Comparison of ENCODE assay signal across 8 cellular contexts in genomic region chr1:234603221-234604204, GRCh38. TPM values are rescaled to one million over a fixed set of nuclear protein-coding genes. Genes with fewer than 3 reads are reported as not detected.
A peak's percentile ranks its signal among the peaks of the same experiment; 100 is the strongest.
DNase-seq lines count a peak whose midpoint lies in the region; ATAC-seq and TF ChIP-seq lines count a peak whose summit lies in the region.

No MANE protein-coding gene starts in this region.

- H3K27me3 Mint-ChIP-seq in Caco-2 (ENCODE audit: insufficient read depth, unreplicated experiment) = no peaks in the 10 kb centered on the region

- no peak for ATAC-seq in IMR-90 (ENCODE audit: low read depth)

- BruUV-seq in Caco-2 (replicated peaks; lab: Mats Ljungman, UMichigan) (no TSS peak), IMR-90 (replicated peaks; lab: Mats Ljungman, UMichigan) (no TSS peak)

- H3K4me3 ChIP-seq in Caco-2 (ENCODE audit: low read depth, low read length) (peak overlapping the region; percentile 82), IMR-90 (ENCODE audit: insufficient read depth, low read depth, low read length) (peak overlapping the region; percentile 43), thymus (ENCODE audit: low read length) (peak overlapping the region; percentile 16)

- no peak for TF ChIP-seq RAD21 in IMR-90 (IDR thresholded peaks at IDR 0.05; ENCODE audit: low read length)

- peaks cover 7 to 10% of the 10 kb centered on the region in 2 experiments for H3K79me1 ChIP-seq in IMR-90 (ENCODE audit: low read depth in 1 of 2, low read length in 2 of 2)

- DNase-seq in Caco-2 = no peak
- peak; percentile 77 for DNase-seq in IMR-90
- DNase-seq in left kidney (ENCODE audit: low read depth, low spot score) = peak; percentile 71
- DNase-seq in mucosa of gallbladder (ENCODE audit: low spot score) = no peak
- no peak for DNase-seq in glomerular visceral epithelial cell (ENCODE audit: extremely low spot score)
- DNase-seq in NCI-H774 (lab: John Stamatoyannopoulos, UW) = no peak

- H3K36me3 Mint-ChIP-seq in Caco-2 (ENCODE audit: insufficient read depth, unreplicated experiment) = peaks cover 75% of the 10 kb centered on the region

- H2BK15ac ChIP-seq in IMR-90 (ENCODE audit: low read depth, low read length) = 0 out of 3 replicates have a peak overlapping the region, but pooled peaks have one; percentile 63

- peak overlapping the region; percentile 97 for H2BK5ac ChIP-seq in IMR-90 (ENCODE audit: low read depth, low read length, poor library complexity, severe bottlenecking)

- H3K23ac ChIP-seq in IMR-90 (ENCODE audit: low read depth, low read length) = peak overlapping the region; percentile 73

- H3K27me3 ChIP-seq in Caco-2 (replicated peaks; ENCODE audit: control insufficient read depth, insufficient read depth, low read length) (no peaks in the 10 kb centered on the region), IMR-90 (ENCODE audit: control insufficient read depth, insufficient read depth, low read length) (no peaks in the 10 kb centered on the region), thymus (ENCODE audit: control insufficient read depth, insufficient read depth) (no peaks in the 10 kb centered on the region)

- peaks cover 57% of the 10 kb centered on the region for H3K4me1 ChIP-seq in Caco-2
- peaks cover 9% of the 10 kb centered on the region for H3K4me1 ChIP-seq in IMR-90 (ENCODE audit: control insufficient read depth, insufficient read depth, low read length)
- H3K4me1 ChIP-seq in thymus (ENCODE audit: control insufficient read depth, insufficient read depth, low read length) = peaks cover 42% of the 10 kb centered on the region

- H3K9me3 ChIP-seq in Caco-2 = no peaks in the 10 kb centered on the region
- H3K9me3 ChIP-seq in IMR-90 (ENCODE audit: control insufficient read depth, insufficient read depth, low read length) = no peaks in the 10 kb centered on the region
- no peaks in the 10 kb centered on the region for H3K9me3 ChIP-seq in thymus (ENCODE audit: control insufficient read depth)

- dilution Hi-C loops in IMR-90 (cut with HindIII; ENCODE audit: low sequenced_read_pairs, unreplicated experiment) = no loop called here

- peak overlapping the region; percentile 75 for H2BK120ac ChIP-seq in IMR-90 (ENCODE audit: low read depth, low read length)

- H2AFZ ChIP-seq in IMR-90 (replicated peaks; ENCODE audit: low read length, poor library complexity) = no peak overlapping the region

- in situ Hi-C loops in IMR-90 (cut with MboI; ENCODE audit: low sequenced_read_pairs) = loop anchor here (25.0 kb wide), 1 partner anchor 259 kb away; no protein-coding TSS in a partner anchor

- no peak overlapping the region; the same call in 1 of the 2 replicates for H4K91ac ChIP-seq in IMR-90 (ENCODE audit: insufficient read depth, low read depth, low read length)

- H4K20me1 ChIP-seq in IMR-90 (ENCODE audit: insufficient read depth, low read length) = peaks cover 36% of the 10 kb centered on the region

- peak overlapping the region in 1 of 2 experiments; percentile 80; a peak in 2 of 4 replicates for H4K8ac ChIP-seq in IMR-90 (ENCODE audit: low read depth in 2 of 2, low read length in 2 of 2)

- H3K27ac Mint-ChIP-seq in Caco-2 (ENCODE audit: unreplicated experiment) = peak overlapping the region; percentile 81

- H3K18ac ChIP-seq in IMR-90 (ENCODE audit: low read depth, low read length) = peak overlapping the region; percentile 87; the same call in 1 of the 2 replicates

- peak overlapping the region; percentile 81 for H3K56ac ChIP-seq in IMR-90 (ENCODE audit: extremely low read depth, insufficient read depth, low read length)

- peak overlapping the region; percentile 91 for H3K14ac ChIP-seq in IMR-90 (replicated peaks; ENCODE audit: low read depth, low read length)

- H3K4me1 Mint-ChIP-seq in Caco-2 (ENCODE audit: low read depth, unreplicated experiment) = peaks cover 34% of the 10 kb centered on the region

- H4K5ac ChIP-seq in IMR-90 (ENCODE audit: low read depth, low read length) = peak overlapping the region; percentile 86; the same call in 1 of the 2 replicates

- TF ChIP-seq CTCF in Caco-2 (IDR thresholded peaks at IDR 0.05; ENCODE audit: insufficient read depth in 1 of 2, low read depth in 1 of 2, low read length in 1 of 2, severe bottlenecking in 1 of 2, unreplicated experiment in 1 of 2) = no peak
- no peak for TF ChIP-seq CTCF in IMR-90 (conservative IDR thresholded peaks at IDR 0.05; ENCODE audit: low read depth, low read length)

- H3K4me2 ChIP-seq in IMR-90 (ENCODE audit: low read depth, low read length) = peak overlapping the region; percentile 94

- WGBS in IMR-90 (ENCODE audit: extremely low coverage in 2 of 2, insufficient read length in 1 of 2), 2 experiments = 0% methylated on average over 2 of the region's 6 CpGs; no CpG with 5 or more reads in 1 of the 2 experiments
- whole genome bisulfite sequencing in adipose tissue, 3 donors = 3 to 7% (median 6%) methylated on average over 6 of the region's 6 CpGs
- WGBS in thymus = 22% methylated on average over 6 of the region's 6 CpGs

- POLR2A ChIA-PET in Caco-2 (lab: Charles Lee) (interaction anchor here (0.5 to 1.9 kb wide), 9 partner anchors 9 to 479 kb away, joined by 3 to 10 read pairs (median 5); no protein-coding TSS in a partner anchor), IMR-90 (lab: Charles Lee; ENCODE audit: unreplicated experiment) (interaction anchor here (0.6 to 1.1 kb wide), 7 partner anchors 9 to 479 kb away, joined by 3 to 14 read pairs (median 4); no protein-coding TSS in a partner anchor)

- no peaks in the 10 kb centered on the region for H3K9me3 Mint-ChIP-seq in Caco-2 (ENCODE audit: unreplicated experiment)

- peaks cover 7% of the 10 kb centered on the region for H3K36me3 ChIP-seq in Caco-2 (ENCODE audit: control insufficient read depth, insufficient read depth, low read length)
- peaks cover 25% of the 10 kb centered on the region for H3K36me3 ChIP-seq in IMR-90 (ENCODE audit: control insufficient read depth, insufficient read depth, low read length)
- peaks cover 5% of the 10 kb centered on the region for H3K36me3 ChIP-seq in thymus (ENCODE audit: control insufficient read depth, insufficient read depth)

- intact Hi-C loops in Caco-2 (cut with micrococcal nuclease; ENCODE audit: unreplicated experiment) = no loop called here
- intact Hi-C loops in IMR-90 (cut with micrococcal nuclease) = loop anchor here (5.0 kb wide), 2 partner anchors 71 to 491 kb away; no protein-coding TSS in a partner anchor

- peak overlapping the region; percentile 73; the same call in 1 of the 2 replicates for H3K4ac ChIP-seq in IMR-90 (ENCODE audit: low read depth, low read length)

- H2BK20ac ChIP-seq in IMR-90 (ENCODE audit: low read depth, low read length) = peak overlapping the region; percentile 48

- no peaks in the 10 kb centered on the region for H3K9me1 ChIP-seq in IMR-90 (ENCODE audit: insufficient read depth, low read length)

- CTCF ChIA-PET in Caco-2 (lab: Charles Lee) (interaction anchor here (0.7 to 1.0 kb wide), 3 partner anchors 28 to 116 kb away, joined by 3 to 6 read pairs (median 4); no protein-coding TSS in a partner anchor), IMR-90 (lab: Yijun Ruan, JAX) (interaction anchor here (0.6 to 2.0 kb wide), 7 partner anchors 104 to 480 kb away, joined by 3 to 6 read pairs (median 4); no protein-coding TSS in a partner anchor)

- peak overlapping the region; percentile 7; the same call in 1 of the 2 replicates for H2AK5ac ChIP-seq in IMR-90 (ENCODE audit: low read depth, low read length)

- H3K4me3 Mint-ChIP-seq in Caco-2 (ENCODE audit: unreplicated experiment) = peak overlapping the region; percentile 57

- H3K27ac ChIP-seq in IMR-90 (ENCODE audit: insufficient read depth, low read length) (peak overlapping the region; percentile 81), adipose tissue (ENCODE audit: low read depth, low read length) (peak overlapping the region; percentile 75), thymus (ENCODE audit: low read depth) (peak overlapping the region; percentile 73)

- no peak overlapping the region for H2AK9ac ChIP-seq in IMR-90 (replicated peaks; ENCODE audit: low read depth, low read length, poor library complexity)

- peak; percentile 64 for TF ChIP-seq POLR2A in IMR-90 (IDR thresholded peaks at IDR 0.05; ENCODE audit: low read depth, low read length)

- H3K9ac ChIP-seq in IMR-90 (ENCODE audit: low read depth, low read length) = peak overlapping the region; percentile 68

TF ChIP-seq in IMR-90, 13 proteins besides CTCF, POLR2A, EP300 and RAD21:
- peak; percentile 70; the same call in 1 of the 2 replicates for TF ChIP-seq CHD1 (IDR thresholded peaks at IDR 0.05; ENCODE audit: low read depth, low read length)
- no peak for TF ChIP-seq FOS (IDR thresholded peaks at IDR 0.05; ENCODE audit: low read depth, low read length)
- peak; percentile 16; the same call in 1 of the 2 replicates for TF ChIP-seq CEBPB (IDR thresholded peaks at IDR 0.05; ENCODE audit: low read depth, low read length)
TF ChIP-seq in IMR-90: peak in this region for 2.

RNA-seq across cellular contexts. Expression of gene IRF2BP2, which starts 6.5 kb away (rescaled TPM):
- total RNA-seq in Caco-2 (2022) (129 and 135 TPM in 2 replicates), IMR-90 (2012; rRNA removed) (37.2 and 47.0 TPM in 2 replicates), mucosa of gallbladder (231 TPM)
- polyA plus RNA-seq in IMR-90 (2012; rRNA removed) (56.5 and 66.6 TPM in 2 replicates), adipose tissue (100 to 1,000 TPM in 1 of 3 donors, 10 to 100 TPM in 2; 51.2 to 135 (median 51.5) TPM), thymus (60.3 TPM)
- polyA plus RNA-seq in IMR-90 (2012; cell fraction: cytosol; rRNA removed) = 12.6 and 82.3 TPM in 2 replicates
- polyA plus RNA-seq in IMR-90 (2012; cell fraction: nucleus; rRNA removed; ENCODE audit: low replicate concordance) = 216 and 242 TPM in 2 replicates

Comparison
In these comparisons a context has a peak if more than half of its experiments do, and no peak if none do; other contexts are left out.
1. DNase-seq: peak in IMR-90 (single experiment) and left kidney (single experiment); none in Caco-2 (0 of 2), mucosa of gallbladder (single experiment), glomerular visceral epithelial cell (single experiment) and NCI-H774 (single experiment).
2. H3K4me3 ChIP-seq: peak in every context shown above with its lines; median percentile 82 in Caco-2; 43 in IMR-90; 16 in thymus.
3. Peak in every context shown above with its lines, with median percentiles within 50 percentile points of each other: H3K27ac ChIP-seq.